Comparison of ENCODE assay signal across 9 cellular contexts in genomic region chr7:100472854-100473499, GRCh38. TPM values are rescaled to one million over a fixed set of nuclear protein-coding genes. Genes with fewer than 3 reads are reported as not detected.
DNase-seq lines count a peak whose midpoint lies in the region; ATAC-seq and TF ChIP-seq lines count a peak whose summit lies in the region.
"Had no signal": no experiment of that assay in that cellular context is flagged by ENCODE, and none has a peak within 500 bp of the region (broad histone marks: within the 10 kb centered on the region; RNA-seq: fewer than 3 reads in every experiment).

No MANE protein-coding gene starts in this region.

- H3K4me2 ChIP-seq in GM23338, result no peak overlapping the region

- H3K27ac ChIP-seq in VCaP (peak overlapping the region; percentile 97; the same call in 1 of the 2 replicates), suprapubic skin (peak overlapping the region; percentile 53), GM23338 (ENCODE audit: low read depth) (no peak overlapping the region)

- H3K27me3 Mint-ChIP-seq in T-helper 1 cell treated with Interleukin-12 subunit alpha and Interleukin-12 subunit beta and Interleukin-4 antibody, amounts not matched to agents 30 μg/mL and 1 μg/mL, for 36 hours (ENCODE audit: low read depth), result no peaks in the 10 kb centered on the region
- peaks cover 4% of the 10 kb centered on the region for H3K27me3 Mint-ChIP-seq in GM23338 (ENCODE audit: insufficient read depth, low read depth, poor library complexity)

- H3K4me3 ChIP-seq in suprapubic skin, result peak overlapping the region; percentile 22
- H3K4me3 ChIP-seq in GM23338, result no peak overlapping the region

- peaks cover 34% of the 10 kb centered on the region for H3K36me3 Mint-ChIP-seq in T-helper 1 cell treated with Interleukin-12 subunit alpha and Interleukin-12 subunit beta and Interleukin-4 antibody, amounts not matched to agents 30 μg/mL and 1 μg/mL, for 36 hours (ENCODE audit: low read depth)
- peaks cover 5% of the 10 kb centered on the region; the same call in 2 of the 3 replicates for H3K36me3 Mint-ChIP-seq in GM23338 (ENCODE audit: low read depth)

- 51% methylated on average over 9 of the region's 14 CpGs for WGBS in suprapubic skin

- H3K79me2 ChIP-seq in GM23338 (replicated peaks; ENCODE audit: insufficient read depth), result no peaks in the 10 kb centered on the region; the same call in 1 of the 2 replicates

- ATAC-seq in left ventricle myocardium superior (no peak), GM23338 (no peak)

- intact Hi-C loops in left ventricle myocardium superior (cut with micrococcal nuclease), result no loop called here

- no peaks in the 10 kb centered on the region for H3K9me3 Mint-ChIP-seq in T-helper 1 cell treated with Interleukin-12 subunit alpha and Interleukin-12 subunit beta and Interleukin-4 antibody, amounts not matched to agents 30 μg/mL and 1 μg/mL, for 36 hours
- H3K9me3 Mint-ChIP-seq in GM23338, result no peaks in the 10 kb centered on the region; the same call in 2 of the 3 replicates

- TF ChIP-seq EP300 in suprapubic skin (IDR thresholded peaks at IDR 0.05), result no peak

- no peak for TF ChIP-seq POLR2A in suprapubic skin (IDR thresholded peaks at IDR 0.05)

- no peak overlapping the region for H2AFZ ChIP-seq in GM23338

- H3K36me3 ChIP-seq in suprapubic skin, result peaks cover 25% of the 10 kb centered on the region
- no peaks in the 10 kb centered on the region; the same call in 1 of the 2 replicates for H3K36me3 ChIP-seq in GM23338 (ENCODE audit: insufficient read depth)

- H3K27ac Mint-ChIP-seq in T-helper 1 cell treated with Interleukin-12 subunit alpha and Interleukin-12 subunit beta and Interleukin-4 antibody, amounts not matched to agents 30 μg/mL and 1 μg/mL, for 36 hours, result peak overlapping the region; percentile 74
- no peak overlapping the region for H3K27ac Mint-ChIP-seq in GM23338

- no peaks in the 10 kb centered on the region; the same call in 1 of the 2 replicates for H3F3A ChIP-seq in GM23338 (replicated peaks; ENCODE audit: low read depth)

- H3K9me2 ChIP-seq in GM23338 (ENCODE audit: insufficient read depth), result no peaks in the 10 kb centered on the region

- H3K4me3 Mint-ChIP-seq in T-helper 1 cell treated with Interleukin-12 subunit alpha and Interleukin-12 subunit beta and Interleukin-4 antibody, amounts not matched to agents 30 μg/mL and 1 μg/mL, for 36 hours, result no peak overlapping the region
- no peak overlapping the region for H3K4me3 Mint-ChIP-seq in GM23338

- no peak for DNase-seq in T-helper 1 cell
- DNase-seq in left ventricle myocardium superior, result peak; percentile 45
- no peak for DNase-seq in suprapubic skin (ENCODE audit: low spot score in 2 of 2)
- no peak for DNase-seq in GM23338 (ENCODE audit: low spot score)
- no peak for DNase-seq in NCI-H446 treated with DMSO at 0.1 percent for 48 hours (lab: John Stamatoyannopoulos, UW)
- no peak for DNase-seq in DMS79 treated with DMSO at 0.1 percent for 48 hours (lab: John Stamatoyannopoulos, UW)
- DNase-seq: NCI-H1694 had no signal

- H3K27me3 ChIP-seq in suprapubic skin (no peaks in the 10 kb centered on the region), GM23338 (ENCODE audit: insufficient read depth) (no peaks in the 10 kb centered on the region)

- H4K20me1 ChIP-seq in GM23338 (replicated peaks; ENCODE audit: insufficient read depth), result peaks cover 3% of the 10 kb centered on the region; the same call in 1 of the 2 replicates

- peaks cover 76% of the 10 kb centered on the region for H3K4me1 ChIP-seq in suprapubic skin
- peaks cover 13% of the 10 kb centered on the region for H3K4me1 ChIP-seq in GM23338 (ENCODE audit: insufficient read depth)

- no peak for TF ChIP-seq CTCF in VCaP (conservative IDR thresholded peaks at IDR 0.05)
- no peak for TF ChIP-seq CTCF in suprapubic skin (IDR thresholded peaks at IDR 0.05)
- no peak for TF ChIP-seq CTCF in GM23338 (conservative IDR thresholded peaks at IDR 0.05; ENCODE audit: low read depth in 2 of 2)

- H3K9me3 ChIP-seq in suprapubic skin, result no peaks in the 10 kb centered on the region

- H3K4me1 Mint-ChIP-seq in T-helper 1 cell treated with Interleukin-12 subunit alpha and Interleukin-12 subunit beta and Interleukin-4 antibody, amounts not matched to agents 30 μg/mL and 1 μg/mL, for 36 hours (ENCODE audit: low read depth), result peaks cover 29% of the 10 kb centered on the region
- peaks cover 30% of the 10 kb centered on the region for H3K4me1 Mint-ChIP-seq in GM23338

TF ChIP-seq in GM23338, 12 proteins besides CTCF, POLR2A, EP300 and RAD21 (continues in another document):
- TF ChIP-seq POLR2AphosphoS5 (IDR thresholded peaks at IDR 0.05; ENCODE audit: low read depth) (no peak), ZNF114 (CRISPR knock-in tag; IDR thresholded peaks at IDR 0.05) (no peak), ETS1 (IDR thresholded peaks at IDR 0.05) (no peak), ZNF331 (CRISPR knock-in tag; IDR thresholded peaks at IDR 0.05; ENCODE audit: low read depth) (no peak), STAT1 (IDR thresholded peaks at IDR 0.05; ENCODE audit: unreplicated experiment) (no peak), EZH2 (IDR thresholded peaks at IDR 0.05; ENCODE audit: low read depth, unreplicated experiment) (no peak), CREB1 (CRISPR knock-in tag; IDR thresholded peaks at IDR 0.05; ENCODE audit: low read depth) (no peak), EZH2phosphoT487 (IDR thresholded peaks at IDR 0.05; ENCODE audit: unreplicated experiment) (no peak)

RNA-seq across cellular contexts. Expression of gene TSC22D4, which starts 6.0 kb away (rescaled TPM):
- total RNA-seq in left ventricle myocardium superior, result 51.1 TPM
- total RNA-seq in suprapubic skin, result 10 to 100 TPM; 52.7 to 67.2 (median 57.3) TPM
- 22.6 and 24.9 TPM in 2 replicates for total RNA-seq in GM23338 (2014; rRNA removed; shearing (Covaris generic))
- polyA plus RNA-seq in GM23338 (2016; fragmentation: Nextera tagmentation; extraction: Ambion mirVana), result 14.6 and 16.4 TPM in 2 replicates

RNA-seq across cellular contexts. Expression of gene SPACDR, which starts 8.9 kb away (rescaled TPM):
- 0.32 TPM for total RNA-seq in left ventricle myocardium superior
- under 1 TPM in 1 of 4 donors, not detected in 3; 0.53 TPM for total RNA-seq in suprapubic skin
- 0.52 TPM in 1 of 2 replicates, not detected in the other for total RNA-seq in GM23338 (2014; rRNA removed; shearing (Covaris generic))
- polyA plus RNA-seq in GM23338 (2016; fragmentation: Nextera tagmentation; extraction: Ambion mirVana), result 0.42 TPM in 1 of 2 replicates, not detected in the other

RNA-seq across cellular contexts. Expression of gene NYAP1, which starts 10.8 kb away (rescaled TPM):
- total RNA-seq in left ventricle myocardium superior (0.32 TPM), suprapubic skin (1 to 10 TPM in 1 of 4 donors, under 1 TPM in 3; 0.51 to 1.1 (median 0.67) TPM)
- total RNA-seq in GM23338 (2014; rRNA removed; shearing (Covaris generic)), result 2.3 and 4.9 TPM in 2 replicates
- 0.19 and 0.49 TPM in 2 replicates for polyA plus RNA-seq in GM23338 (2016; fragmentation: Nextera tagmentation; extraction: Ambion mirVana)

RNA-seq across cellular contexts. Expression of gene PPP1R35, which starts 36.7 kb away (rescaled TPM):
- total RNA-seq in left ventricle myocardium superior (10.3 TPM), suprapubic skin (10 to 100 TPM; 18.2 to 35.6 (median 27.0) TPM)
- 47.8 and 58.9 TPM in 2 replicates for total RNA-seq in GM23338 (2014; rRNA removed; shearing (Covaris generic))
- 89.3 and 106 TPM in 2 replicates for polyA plus RNA-seq in GM23338 (2016; fragmentation: Nextera tagmentation; extraction: Ambion mirVana)

RNA-seq across cellular contexts. Expression of gene MEPCE, which starts 43.3 kb away (rescaled TPM):
- total RNA-seq in left ventricle myocardium superior (25.8 TPM), suprapubic skin (10 to 100 TPM; 38.5 to 50.4 (median 39.6) TPM)
- 21.7 and 32.6 TPM in 2 replicates for total RNA-seq in GM23338 (2014; rRNA removed; shearing (Covaris generic))
- polyA plus RNA-seq in GM23338 (2016; fragmentation: Nextera tagmentation; extraction: Ambion mirVana), result 10.0 and 11.4 TPM in 2 replicates
